In the genomic region with DNA sequence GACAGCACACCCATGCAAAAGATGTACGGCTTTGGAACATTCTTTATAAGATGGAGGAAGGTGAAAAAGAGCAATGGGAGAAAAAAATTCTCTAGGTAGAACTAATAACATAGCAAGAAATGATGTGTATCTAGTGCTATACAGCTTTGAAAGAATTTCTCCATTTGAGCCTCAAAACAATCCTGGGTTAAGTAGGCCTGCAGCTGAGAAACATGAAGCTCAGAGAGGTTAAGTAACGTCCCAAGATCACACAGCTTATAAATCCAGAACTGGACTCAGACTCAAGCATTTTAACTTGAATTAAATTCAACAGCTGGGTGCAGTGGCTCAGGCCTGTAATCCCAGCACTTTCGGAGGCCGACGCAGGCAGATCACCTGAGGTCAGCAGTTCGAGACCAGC, we compare ENCODE assay signal across 8 cellular contexts.
"Had no signal": no experiment of that assay in that cellular context is flagged by ENCODE, and none has a peak within 500 bp of the region (broad histone marks: within the 10 kb centered on the region; RNA-seq: fewer than 3 reads in every experiment).

No MANE protein-coding gene starts in this region.

- H3K27ac Mint-ChIP-seq: IgD-negative memory B cell had no signal

- DNase-seq: GM23248, GOT3, H7 had no signal

- ATAC-seq: HCT116, HepG2 had no signal

- H3K4me1 ChIP-seq: HAP-1 had no signal

- H3K9me3 ChIP-seq: HAP-1 had no signal

- H3K4me1 Mint-ChIP-seq: IgD-negative memory B cell had no signal

- H3K27ac ChIP-seq: GM23248, HL-60 had no signal

- H3K27me3 Mint-ChIP-seq: IgD-negative memory B cell had no signal

- FAIRE-seq: HepG2 had no signal

- H3K36me3 Mint-ChIP-seq: IgD-negative memory B cell had no signal

- H3K4me3 Mint-ChIP-seq: IgD-negative memory B cell had no signal

- H2AFZ ChIP-seq: GM23248 had no signal

- H3K9ac ChIP-seq: GM23248 had no signal

- H3K4me3 ChIP-seq: GM23248, HAP-1 had no signal
